12 cellular contexts compared by ENCODE assay signal in genomic region chr2:30238143-30238800, GRCh38. TPM values are rescaled to one million over a fixed set of nuclear protein-coding genes. Genes with fewer than 3 reads are reported as not detected.
DNase-seq lines count a peak whose midpoint lies in the region; ATAC-seq, FAIRE-seq and TF ChIP-seq lines count a peak whose summit lies in the region.
"Had no signal": no experiment of that assay in that cellular context is flagged by ENCODE, and none has a peak within 500 bp of the region (broad histone marks: within the 10 kb centered on the region; RNA-seq: fewer than 3 reads in every experiment).

No MANE protein-coding gene starts in this region.

- H3K4me3 Mint-ChIP-seq in activated T-cell treated with anti-CD3 and anti-CD28 coated beads, Interleukin-2, amount 50 U/mL, for 24 hours, result peak overlapping the region; percentile 75
- H3K4me3 Mint-ChIP-seq in activated T-helper 17 cell treated with anti-CD3 and anti-CD28 coated beads, Interleukin-2, amount 50 U/mL, for 72 hours, result peak overlapping the region; percentile 81
- H3K4me3 Mint-ChIP-seq: endodermal cell had no signal

- H3K4me3 ChIP-seq in lung (no peak overlapping the region), thoracic aorta (peak overlapping the region; percentile 99)
- H3K4me3 ChIP-seq: adrenal gland had no signal

- peak overlapping the region; percentile 55 to 63 for H3K27ac ChIP-seq in lung (ENCODE audit: low read depth in 1 of 2, low read length in 1 of 2)
- H3K27ac ChIP-seq in thoracic aorta, result peak overlapping the region; percentile 92 to 96

- H3K36me3 Mint-ChIP-seq in activated T-cell treated with anti-CD3 and anti-CD28 coated beads, Interleukin-2, amount 50 U/mL, for 24 hours (ENCODE audit: low read depth), result peaks cover 84% of the 10 kb centered on the region
- H3K36me3 Mint-ChIP-seq in activated T-helper 17 cell treated with anti-CD3 and anti-CD28 coated beads, Interleukin-2, amount 50 U/mL, for 72 hours (ENCODE audit: low read depth), result peaks cover 100% of the 10 kb centered on the region

- H3K36me3 ChIP-seq in lung (ENCODE audit: control insufficient read depth in 2 of 2, insufficient read depth in 2 of 2, low read length in 2 of 2) (peaks cover 0 to 13% of the 10 kb centered on the region in 2 donors), thoracic aorta (peaks cover 4% of the 10 kb centered on the region)

- peak overlapping the region; percentile 96 for H3K27ac Mint-ChIP-seq in activated T-cell treated with anti-CD3 and anti-CD28 coated beads, Interleukin-2, amount 50 U/mL, for 24 hours
- peak overlapping the region; percentile 85 for H3K27ac Mint-ChIP-seq in activated T-helper 17 cell treated with anti-CD3 and anti-CD28 coated beads, Interleukin-2, amount 50 U/mL, for 72 hours

- FAIRE-seq in RCC 7860 (lab: Jason Lieb, UNC), result no peak

- peaks cover 11 to 26% of the 10 kb centered on the region in 2 donors for H3K4me1 ChIP-seq in lung (ENCODE audit: control insufficient read depth in 2 of 2, insufficient read depth in 2 of 2, low read length in 2 of 2)
- peaks cover 71 to 84% of the 10 kb centered on the region in 2 donors for H3K4me1 ChIP-seq in thoracic aorta (ENCODE audit: control insufficient read depth in 1 of 2, low read depth in 2 of 2)

- no peaks in the 10 kb centered on the region for H3K27me3 Mint-ChIP-seq in activated T-cell treated with anti-CD3 and anti-CD28 coated beads, Interleukin-2, amount 50 U/mL, for 24 hours
- no peaks in the 10 kb centered on the region for H3K27me3 Mint-ChIP-seq in activated T-helper 17 cell treated with anti-CD3 and anti-CD28 coated beads, Interleukin-2, amount 50 U/mL, for 72 hours

- no peak for ATAC-seq in activated T-helper 17 cell treated with anti-CD3 and anti-CD28 coated beads, Interleukin-2, amount 50 U/mL, for 72 hours (replicated peaks)
- ATAC-seq in lung (ENCODE audit: insufficient read depth, low FRiP score), result no peak
- ATAC-seq in thoracic aorta (ENCODE audit: insufficient number of reproducible peaks, low FRiP score, low read depth), result no peak
- no peak for ATAC-seq in HG03342 (IDR thresholded peaks at IDR 0.05; ENCODE audit: unreplicated experiment)
- ATAC-seq: PC-3 had no signal

- H3K9me3 Mint-ChIP-seq in activated T-cell treated with anti-CD3 and anti-CD28 coated beads, Interleukin-2, amount 50 U/mL, for 24 hours, result peaks cover 3% of the 10 kb centered on the region
- H3K9me3 Mint-ChIP-seq in activated T-helper 17 cell treated with anti-CD3 and anti-CD28 coated beads, Interleukin-2, amount 50 U/mL, for 72 hours, result no peaks in the 10 kb centered on the region
- H3K9me3 Mint-ChIP-seq: endodermal cell had no signal

- no peak for TF ChIP-seq CTCF in lung (IDR thresholded peaks at IDR 0.05; ENCODE audit: control extremely low read depth, extremely low read depth)
- no peak for TF ChIP-seq CTCF in thoracic aorta (IDR thresholded peaks at IDR 0.05)

- H3K9me3 ChIP-seq in lung (ENCODE audit: control insufficient read depth in 2 of 2, insufficient read depth in 1 of 2, low read length in 1 of 2) (no peaks in the 10 kb centered on the region), thoracic aorta (no peaks in the 10 kb centered on the region)
- H3K9me3 ChIP-seq: adrenal gland had no signal

- H3K27me3 ChIP-seq in lung (ENCODE audit: control insufficient read depth, insufficient read depth) (no peaks in the 10 kb centered on the region), thoracic aorta (replicated peaks; ENCODE audit: insufficient read depth) (no peaks in the 10 kb centered on the region)
- H3K27me3 ChIP-seq: adrenal gland had no signal

- peak; percentile 47 for DNase-seq in activated T-cell treated with anti-CD3 and anti-CD28 coated beads, Interleukin-2, amount 50 U/mL, for 24 hours
- DNase-seq in activated T-cell treated with anti-CD3 and anti-CD28 coated beads for 4 hours (no peak), lung (ENCODE audit: low spot score) (no peak), thoracic aorta (ENCODE audit: low spot score) (no peak), RCC 7860 (ENCODE audit: low spot score) (no peak), SIG-M5 treated with dmso at 0.1 percent for 504 hours (lab: John Stamatoyannopoulos, UW; ENCODE audit: unreplicated experiment) (no peak)
- DNase-seq: endodermal cell, Kasumi-1, PC-3 had no signal

- 69% methylated on average over 11 of the region's 11 CpGs for WGBS in lung, 2 donors

- H3K4me1 Mint-ChIP-seq in activated T-cell treated with anti-CD3 and anti-CD28 coated beads, Interleukin-2, amount 50 U/mL, for 24 hours (ENCODE audit: low read depth), result peaks cover 94% of the 10 kb centered on the region
- H3K4me1 Mint-ChIP-seq in activated T-helper 17 cell treated with anti-CD3 and anti-CD28 coated beads, Interleukin-2, amount 50 U/mL, for 72 hours, result peaks cover 58% of the 10 kb centered on the region

RNA-seq across cellular contexts. Expression of gene LBH, which starts 6.9 kb away (rescaled TPM):
- total RNA-seq in activated T-helper 17 cell treated with anti-CD3 and anti-CD28 coated beads, Interleukin-2, amount 50 U/mL, for 72 hours, result 100 to 1,000 TPM in 1 of 2 donors, 10 to 100 TPM in 1; 38.9 to 154 TPM
- 100 to 1,000 TPM; 107 to 133 TPM for total RNA-seq in lung
- polyA plus RNA-seq in lung, result 10 to 100 TPM; 22.9 to 55.2 TPM
- 100 to 1,000 TPM; 121 to 210 TPM for total RNA-seq in thoracic aorta
